ENCODE assay signal across 17 cellular contexts in genomic region chr6:164151161-164151728, GRCh38.
DNase-seq lines count a peak whose midpoint lies in the region; ATAC-seq and TF ChIP-seq lines count a peak whose summit lies in the region.
"Had no signal": no experiment of that assay in that cellular context is flagged by ENCODE, and none has a peak within 500 bp of the region (broad histone marks: within the 10 kb centered on the region; RNA-seq: fewer than 3 reads in every experiment).

No MANE protein-coding gene starts in this region.

- peak in 13 of 14 donors; percentile 12 to 85 (median 63) for DNase-seq in C1 segment of cervical spinal cord (lab: John Stamatoyannopoulos, UW)
- DNase-seq in NCI-H2029 (lab: John Stamatoyannopoulos, UW), result peak; percentile 77
- peak; percentile 86 for DNase-seq in astrocyte of the hippocampus (ENCODE audit: low read depth, low spot score)
- DNase-seq in mesendoderm, result peak; percentile 5
- DNase-seq in spleen, result no peak
- DNase-seq in NCI-H2107 (lab: John Stamatoyannopoulos, UW), result no peak
- DNase-seq: activated CD4-positive, CD25-positive, alpha-beta regulatory T cell; activated T-cell treated with anti-CD3 and anti-CD28 coated beads, Interleukin-2, amount 50 U/mL, for 1 hour; DMS79 treated with DMSO at 0.1 percent for 48 hours; erythroblast; NCI-H446 treated with DMSO at 0.1 percent for 48 hours; SK-N-SH; small intestine had no signal

- no peaks in the 10 kb centered on the region for H3K4me1 ChIP-seq in mesendoderm (ENCODE audit: control insufficient read depth, low read depth, low read length)
- no peaks in the 10 kb centered on the region for H3K4me1 ChIP-seq in spleen
- H3K4me1 ChIP-seq: ascending aorta, vagina had no signal

- H3K4me3 ChIP-seq in mesendoderm (ENCODE audit: low read length) (no peak overlapping the region), spleen (no peak overlapping the region)
- H3K4me3 ChIP-seq: ascending aorta, vagina had no signal

- no peak overlapping the region for H3K27ac ChIP-seq in mesendoderm (ENCODE audit: low read depth, low read length)
- H3K27ac ChIP-seq in spleen, result peak overlapping the region in 1 of 8 donors; percentile 39
- H3K27ac ChIP-seq: ascending aorta, vagina had no signal

- no peak overlapping the region for H4K8ac ChIP-seq in mesendoderm (ENCODE audit: low read depth, low read length)

- intact Hi-C loops in spleen (cut with DNase I; ENCODE audit: low total_unique reads), result no loop called here

- H3K56ac ChIP-seq in mesendoderm (ENCODE audit: low read length), result no peak overlapping the region

- ATAC-seq in HG03469 (IDR thresholded peaks at IDR 0.05; ENCODE audit: unreplicated experiment) (no peak), GM21619 (IDR thresholded peaks at IDR 0.05; ENCODE audit: unreplicated experiment) (no peak)

- no peak overlapping the region for H2BK120ac ChIP-seq in mesendoderm (ENCODE audit: low read depth, low read length)

- H3K79me1 ChIP-seq in mesendoderm (ENCODE audit: low read length), result no peaks in the 10 kb centered on the region

- no peak overlapping the region for H2BK5ac ChIP-seq in mesendoderm (ENCODE audit: low read length)

- no peak overlapping the region for H3K9ac ChIP-seq in mesendoderm (ENCODE audit: low read length)
- H3K9ac ChIP-seq: SK-N-SH had no signal

- peaks cover 0 to 4% (median 0%) of the 10 kb centered on the region in 8 donors for H3K9me3 ChIP-seq in spleen
- H3K9me3 ChIP-seq: ascending aorta, SK-N-SH, vagina had no signal

- H3K36me3 ChIP-seq in mesendoderm (ENCODE audit: control insufficient read depth, insufficient read depth, low read length) (no peaks in the 10 kb centered on the region), spleen (no peaks in the 10 kb centered on the region)
- H3K36me3 ChIP-seq: ascending aorta, vagina had no signal

- H4K5ac ChIP-seq in mesendoderm (ENCODE audit: low read length), result no peak overlapping the region

- H3K27me3 ChIP-seq in mesendoderm (ENCODE audit: insufficient read depth, low read length, poor library complexity) (no peaks in the 10 kb centered on the region), spleen (replicated peaks in 1 of 7) (no peaks in the 10 kb centered on the region)
- H3K27me3 ChIP-seq: ascending aorta, vagina had no signal

- H3K79me2 ChIP-seq in mesendoderm (ENCODE audit: control insufficient read depth, insufficient read depth, low read length), result no peaks in the 10 kb centered on the region

- no peak overlapping the region for H3K4me2 ChIP-seq in mesendoderm (ENCODE audit: low read length)
- H3K4me2 ChIP-seq: SK-N-SH had no signal

- H3K4ac ChIP-seq in mesendoderm (ENCODE audit: low read depth, low read length), result no peak overlapping the region

- no peak for TF ChIP-seq CTCF in spleen (IDR thresholded peaks at IDR 0.05 in 8 of 11, conservative IDR thresholded peaks at IDR 0.05 in 3 of 11)

- WGBS in mesendoderm (ENCODE audit: extremely low coverage, insufficient coverage, low lambda C conversion rate), result no CpG with 5 or more reads among the region's 8 CpGs
- WGBS in spleen, 5 donors, result 64 to 75% (median 69%) methylated on average over 8 of the region's 8 CpGs

- no peak for TF ChIP-seq POLR2A in spleen (IDR thresholded peaks at IDR 0.05)

- H2BK15ac ChIP-seq in mesendoderm (replicated peaks; ENCODE audit: low read depth), result no peak overlapping the region

- H3K23ac ChIP-seq in mesendoderm (ENCODE audit: low read length), result no peak overlapping the region

- H2AK5ac ChIP-seq in mesendoderm (ENCODE audit: low read length), result no peak overlapping the region

- no peak overlapping the region for H3K18ac ChIP-seq in mesendoderm (ENCODE audit: low read length)

Comparison
In these comparisons a context has a peak if more than half of its experiments do, and no peak if none do; other contexts are left out.
1. DNase-seq: peak in C1 segment of cervical spinal cord (13 of 14), NCI-H2029 (single experiment), astrocyte of the hippocampus (single experiment) and mesendoderm (single experiment); none in spleen (single experiment) and NCI-H2107 (single experiment).